In genomic region chr15:67108122-67108871, GRCh38 we compare ENCODE assay signal across 9 cellular contexts. TPM values are rescaled to one million over a fixed set of nuclear protein-coding genes. Genes with fewer than 3 reads are reported as not detected.
DNase-seq lines count a peak whose midpoint lies in the region; ATAC-seq, FAIRE-seq and TF ChIP-seq lines count a peak whose summit lies in the region.
"Had no signal": no experiment of that assay in that cellular context is flagged by ENCODE, and none has a peak within 500 bp of the region (broad histone marks: within the 10 kb centered on the region; RNA-seq: fewer than 3 reads in every experiment).

No MANE protein-coding gene starts in this region.

- TF ChIP-seq POLR2A in HCT116 (IDR thresholded peaks at IDR 0.05; ENCODE audit: borderline replicate concordance, extremely low read depth, insufficient read depth, insufficient read length) (no peak), esophagus squamous epithelium (IDR thresholded peaks at IDR 0.05) (no peak)

- H3K27ac ChIP-seq in HCT116 (ENCODE audit: low read depth, low read length) (peak overlapping the region; percentile 92), SJSA1 (peak overlapping the region; percentile 99), esophagus squamous epithelium (peak overlapping the region; percentile 90 to 96 (median 92))

- H3K4me3 ChIP-seq in HCT116 (replicated peaks in 1 of 2; ENCODE audit: low read depth in 1 of 2, low read length in 2 of 2): no peak overlapping the region
- H3K4me3 ChIP-seq in SJSA1: no peak overlapping the region
- no peak overlapping the region for H3K4me3 ChIP-seq in esophagus squamous epithelium
- peak overlapping the region; percentile 1 for H3K4me3 ChIP-seq in skeletal muscle satellite cell (ENCODE audit: low read length)

- intact Hi-C loops in HCT116 (cut with micrococcal nuclease) (loop anchor here (10.0 kb wide), 1 partner anchor 197 kb away; no protein-coding TSS in a partner anchor), esophagus squamous epithelium (cut with DNase I) (no loop called here)

- peaks cover 89% of the 10 kb centered on the region for H3K79me2 ChIP-seq in HCT116 (ENCODE audit: insufficient read depth, low read length)

- RAD21 ChIA-PET in HCT116 (lab: Charles Lee; ENCODE audit: low non-redundant PET in 1 of 2, low total read pairs in 2 of 2, uncharacterized antibody in 2 of 2, unreplicated experiment in 2 of 2): interaction anchor here in 1 of 2 experiments (0.6 kb wide), 1 partner anchor 70 kb away, joined by 4 read pairs; no protein-coding TSS in a partner anchor

- H2AFZ ChIP-seq in HCT116 (ENCODE audit: low read depth, low read length, poor library complexity, severe bottlenecking): no peak overlapping the region

- peaks cover 71 to 91% of the 10 kb centered on the region in 2 experiments for H3K4me1 ChIP-seq in HCT116 (ENCODE audit: control insufficient read depth in 1 of 2, insufficient read depth in 2 of 2, low read length in 2 of 2)
- peaks cover 80% of the 10 kb centered on the region for H3K4me1 ChIP-seq in SJSA1 (replicated peaks)
- peaks cover 60 to 79% (median 69%) of the 10 kb centered on the region in 3 donors for H3K4me1 ChIP-seq in esophagus squamous epithelium
- H3K4me1 ChIP-seq in skeletal muscle satellite cell (ENCODE audit: control insufficient read depth, insufficient read depth, low read length): peaks cover 75% of the 10 kb centered on the region

- TF ChIP-seq CTCF in HCT116 (IDR thresholded peaks at IDR 0.05 in 2 of 3, conservative IDR thresholded peaks at IDR 0.05 in 1 of 3; ENCODE audit: borderline replicate concordance in 1 of 3, insufficient read depth in 1 of 3, low read depth in 2 of 3, low read length in 2 of 3) (no peak), esophagus squamous epithelium (IDR thresholded peaks at IDR 0.05) (no peak)

- no peak for TF ChIP-seq RAD21 in HCT116 (IDR thresholded peaks at IDR 0.05; ENCODE audit: low read depth)

- ATAC-seq in HCT116 (no peak), HG03439 (IDR thresholded peaks at IDR 0.05; ENCODE audit: unreplicated experiment) (no peak)

- no peaks in the 10 kb centered on the region for H4K20me1 ChIP-seq in HCT116 (ENCODE audit: insufficient read depth)

- CTCF ChIA-PET in HCT116 (lab: Charles Lee): no interaction called here

- H3K9ac ChIP-seq in HCT116 (ENCODE audit: low read length) (peak overlapping the region; percentile 76), skeletal muscle satellite cell (ENCODE audit: low read depth, low read length) (peak overlapping the region; percentile 88)

- WGBS in esophagus squamous epithelium, 2 donors: 38 to 44% methylated on average over 5 to 9 of the region's 9 CpGs

- H3K36me3 ChIP-seq in HCT116 (ENCODE audit: control insufficient read depth in 1 of 2, insufficient read depth in 2 of 2, low read length in 2 of 2): peaks cover 0 to 14% of the 10 kb centered on the region in 2 experiments; a peak in 2 of 4 replicates
- peaks cover 19% of the 10 kb centered on the region; the same call in 1 of the 2 replicates for H3K36me3 ChIP-seq in SJSA1
- no peaks in the 10 kb centered on the region for H3K36me3 ChIP-seq in esophagus squamous epithelium
- peaks cover 11% of the 10 kb centered on the region for H3K36me3 ChIP-seq in skeletal muscle satellite cell (ENCODE audit: insufficient read depth, low read length)

- H3K27me3 ChIP-seq in HCT116 (ENCODE audit: insufficient read depth, low read length) (no peaks in the 10 kb centered on the region), SJSA1 (replicated peaks) (no peaks in the 10 kb centered on the region), esophagus squamous epithelium (no peaks in the 10 kb centered on the region), skeletal muscle satellite cell (ENCODE audit: control insufficient read depth, insufficient read depth, low read length) (no peaks in the 10 kb centered on the region)

- H3K9me2 ChIP-seq in HCT116 (ENCODE audit: insufficient read depth): no peaks in the 10 kb centered on the region

- H3K4me2 ChIP-seq in HCT116 (ENCODE audit: low read length) (peak overlapping the region; percentile 73), skeletal muscle satellite cell (ENCODE audit: low read length) (peak overlapping the region; percentile 61)

- POLR2A ChIA-PET in HCT116 (lab: Charles Lee): no interaction called here

- BruUV-seq in HCT116 (replicated peaks; lab: Mats Ljungman, UMichigan): no TSS peak

- no peak for FAIRE-seq in GM19239 (lab: Jason Lieb, UNC)

- DNase-seq in HCT116 (ENCODE audit: low read depth, low spot score): no peak
- no peak for DNase-seq in SJSA1 (ENCODE audit: low read depth in 1 of 2, low spot score in 2 of 2)
- DNase-seq in esophagus squamous epithelium (lab: John Stamatoyannopoulos, UW): no peak
- no peak for DNase-seq in GM19239 (ENCODE audit: insufficient read length, low spot score)
- no peak for DNase-seq in activated CD8-positive, alpha-beta memory T cell treated with anti-CD3 and anti-CD28 coated beads for 24 hours
- no peak for DNase-seq in dedifferentiated amniotic fluid mesenchymal stem cell (ENCODE audit: extremely low spot score)
- DNase-seq: amygdala had no signal

- peaks cover 0 to 13% of the 10 kb centered on the region in 2 experiments; a peak in 1 of 4 replicates for H3K9me3 ChIP-seq in HCT116 (ENCODE audit: control insufficient read depth in 1 of 2, insufficient read depth in 1 of 2, low read depth in 1 of 2, low read length in 2 of 2)
- H3K9me3 ChIP-seq in SJSA1 (replicated peaks): peaks cover 7% of the 10 kb centered on the region
- no peaks in the 10 kb centered on the region for H3K9me3 ChIP-seq in esophagus squamous epithelium
- peaks cover 5% of the 10 kb centered on the region for H3K9me3 ChIP-seq in skeletal muscle satellite cell (replicated peaks; ENCODE audit: low read length)

TF ChIP-seq in HCT116, 20 proteins besides CTCF, POLR2A, EP300 and RAD21 (continues in another document):
- TF ChIP-seq SP1 (IDR thresholded peaks at IDR 0.05; ENCODE audit: low read depth): no peak
- no peak for TF ChIP-seq MAX (IDR thresholded peaks at IDR 0.05)
- TF ChIP-seq, protein P1, sequence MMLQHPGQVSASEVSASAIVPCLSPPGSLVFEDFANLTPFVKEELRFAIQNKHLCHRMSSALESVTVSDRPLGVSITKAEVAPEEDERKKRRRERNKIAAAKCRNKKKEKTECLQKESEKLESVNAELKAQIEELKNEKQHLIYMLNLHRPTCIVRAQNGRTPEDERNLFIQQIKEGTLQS (IDR thresholded peaks at IDR 0.05): no peak
- no peak for TF ChIP-seq TCF7L2 (IDR thresholded peaks at IDR 0.05; ENCODE audit: borderline replicate concordance, extremely low read depth, insufficient read depth, insufficient read length)
- TF ChIP-seq REST (IDR thresholded peaks at IDR 0.05; ENCODE audit: low read depth): no peak
- no peak for TF ChIP-seq SIN3A (IDR thresholded peaks at IDR 0.05; ENCODE audit: low read depth)
- TF ChIP-seq YY1 (IDR thresholded peaks at IDR 0.05; ENCODE audit: extremely low read depth, insufficient replicate concordance, low read depth, low read length): no peak
- no peak for TF ChIP-seq POLR2AphosphoS5 (IDR thresholded peaks at IDR 0.05; ENCODE audit: low read depth, low read length)
- TF ChIP-seq, protein P2, sequence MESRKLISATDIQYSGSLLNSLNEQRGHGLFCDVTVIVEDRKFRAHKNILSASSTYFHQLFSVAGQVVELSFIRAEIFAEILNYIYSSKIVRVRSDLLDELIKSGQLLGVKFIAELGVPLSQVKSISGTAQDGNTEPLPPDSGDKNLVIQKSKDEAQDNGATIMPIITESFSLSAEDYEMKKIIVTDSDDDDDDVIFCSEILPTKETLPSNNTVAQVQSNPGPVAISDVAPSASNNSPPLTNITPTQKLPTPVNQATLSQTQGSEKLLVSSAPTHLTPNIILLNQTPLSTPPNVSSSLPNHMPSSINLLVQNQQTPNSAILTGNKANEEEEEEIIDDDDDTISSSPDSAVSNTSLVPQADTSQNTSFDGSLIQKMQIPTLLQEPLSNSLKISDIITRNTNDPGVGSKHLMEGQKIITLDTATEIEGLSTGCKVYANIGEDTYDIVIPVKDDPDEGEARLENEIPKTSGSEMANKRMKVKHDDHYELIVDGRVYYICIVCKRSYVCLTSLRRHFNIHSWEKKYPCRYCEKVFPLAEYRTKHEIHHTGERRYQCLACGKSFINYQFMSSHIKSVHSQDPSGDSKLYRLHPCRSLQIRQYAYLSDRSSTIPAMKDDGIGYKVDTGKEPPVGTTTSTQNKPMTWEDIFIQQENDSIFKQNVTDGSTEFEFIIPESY (IDR thresholded peaks at IDR 0.05; ENCODE audit: extremely low read depth, insufficient replicate concordance, low read length): no peak
- no peak for TF ChIP-seq ZNF274 (IDR thresholded peaks at IDR 0.05; ENCODE audit: low read depth, low read length)
- no peak for TF ChIP-seq EGR1 (IDR thresholded peaks at IDR 0.05; ENCODE audit: low read depth)

RNA-seq across cellular contexts. Expression of gene SMAD3, which starts 42.9 kb away (rescaled TPM):
- 89.2 TPM for total RNA-seq in HCT116 (2021; ENCODE audit: unreplicated experiment)
- 54.4 and 57.6 TPM in 2 replicates for polyA plus RNA-seq in HCT116 (2012)
- 19.5 and 22.0 TPM in 2 replicates for total RNA-seq in SJSA1 (2014; rRNA removed; shearing (Covaris generic))
- total RNA-seq in esophagus squamous epithelium: 100 to 1,000 TPM in 2 of 4 donors, 10 to 100 TPM in 2; 70.8 to 134 (median 105) TPM
- total RNA-seq in skeletal muscle satellite cell (2012; rRNA removed): 18.3 and 32.1 TPM in 2 replicates
